Comparison of ENCODE assay signal across 8 cellular contexts in genomic region chr2:67397143-67397986, GRCh38. TPM values are rescaled to one million over a fixed set of nuclear protein-coding genes. Genes with fewer than 3 reads are reported as not detected.
DNase-seq lines count a peak whose midpoint lies in the region; ATAC-seq and TF ChIP-seq lines count a peak whose summit lies in the region.

ETAA1 (plus strand) TSS chr2:67397333; CDS start chr2:67397449, 116 bp downstream.

- H3K36me3 Mint-ChIP-seq in GM23338 (ENCODE audit: low read depth): peaks cover 13% of the 10 kb centered on the region; the same call in 2 of the 3 replicates
- no peaks in the 10 kb centered on the region for H3K36me3 Mint-ChIP-seq in natural killer cell

- H3K4me3 ChIP-seq in DOHH2 (ENCODE audit: low read length) (peak within 1 kb of the TSS; percentile 93), GM23338 (peak within 1 kb of the TSS; percentile 72), RWPE2 (ENCODE audit: severe bottlenecking) (peak within 1 kb of the TSS; percentile 63)

- DNase-seq in GM23338 (ENCODE audit: low spot score): peak; percentile 97
- DNase-seq in LoVo (ENCODE audit: low spot score): peak; percentile 89
- DNase-seq in RWPE2 (ENCODE audit: low spot score): peak; percentile 88
- peak; percentile 88 for DNase-seq in activated effector memory CD4-positive, alpha-beta T cell treated with Interleukin-2 at 50 U/mL for 16 hours
- DNase-seq in fibroblast of peridontal ligament (ENCODE audit: extremely low read depth): peak; percentile 85
- peak; percentile 94 for DNase-seq in natural killer cell
- DNase-seq in stimulated activated naive CD4-positive, alpha-beta T cell treated with Interleukin-2 at 50 U/mL for 16 hours (lab: John Stamatoyannopoulos, UW): peak; percentile 93

- H3K9me3 ChIP-seq in DOHH2 (ENCODE audit: control insufficient read depth, insufficient read depth, low read length) (no peaks in the 10 kb centered on the region), RWPE2 (ENCODE audit: severe bottlenecking) (no peaks in the 10 kb centered on the region)

- H3K27me3 ChIP-seq in DOHH2 (ENCODE audit: control insufficient read depth, low read length): no peaks in the 10 kb centered on the region
- no peaks in the 10 kb centered on the region for H3K27me3 ChIP-seq in GM23338 (ENCODE audit: insufficient read depth)
- no peaks in the 10 kb centered on the region for H3K27me3 ChIP-seq in RWPE2 (ENCODE audit: insufficient read depth, poor library complexity, severe bottlenecking)

- peak within 1 kb of the TSS; percentile 97 for H3K4me3 Mint-ChIP-seq in GM23338
- H3K4me3 Mint-ChIP-seq in natural killer cell: peak within 1 kb of the TSS; percentile 100

- intact Hi-C loops in natural killer cell (cut with micrococcal nuclease): no loop called here

- ATAC-seq in GM23338: peak; percentile 99
- ATAC-seq in RWPE2 (ENCODE audit: low read depth): peak; percentile 94
- ATAC-seq in natural killer cell: peak; percentile 98 to 100 (median 98)

- peak within 1 kb of the TSS; percentile 73 for H3K4me2 ChIP-seq in DOHH2 (ENCODE audit: low read length)
- H3K4me2 ChIP-seq in GM23338: peak within 1 kb of the TSS; percentile 75

- no peak for TF ChIP-seq CTCF in DOHH2 (IDR thresholded peaks at IDR 0.05; ENCODE audit: low read depth, low read length, poor library complexity, severe bottlenecking)
- no peak for TF ChIP-seq CTCF in GM23338 (conservative IDR thresholded peaks at IDR 0.05; ENCODE audit: low read depth in 2 of 2)
- TF ChIP-seq CTCF in RWPE2 (IDR thresholded peaks at IDR 0.05; ENCODE audit: poor library complexity, severe bottlenecking): no peak
- no peak for TF ChIP-seq CTCF in natural killer cell (IDR thresholded peaks at IDR 0.05)

- H3K9me3 Mint-ChIP-seq in GM23338 (no peaks in the 10 kb centered on the region), natural killer cell (no peaks in the 10 kb centered on the region)

- peak within 1 kb of the TSS; percentile 44; the same call in 1 of the 2 replicates for H2AFZ ChIP-seq in GM23338

- no peaks in the 10 kb centered on the region for H4K20me1 ChIP-seq in DOHH2 (ENCODE audit: control insufficient read depth, insufficient read depth, low read depth, low read length)
- no peaks in the 10 kb centered on the region for H4K20me1 ChIP-seq in GM23338 (replicated peaks; ENCODE audit: insufficient read depth)

- H3K27ac ChIP-seq in DOHH2 (ENCODE audit: low read depth, low read length) (peak within 1 kb of the TSS; percentile 64), GM23338 (ENCODE audit: low read depth) (peak within 1 kb of the TSS; percentile 89), RWPE2 (ENCODE audit: poor library complexity, severe bottlenecking) (peak within 1 kb of the TSS; percentile 87)

- H3F3A ChIP-seq in DOHH2 (ENCODE audit: control insufficient read depth, insufficient read depth) (no peaks in the 10 kb centered on the region; the same call in 1 of the 2 replicates), GM23338 (replicated peaks; ENCODE audit: low read depth) (no peaks in the 10 kb centered on the region)

- H3K4me1 Mint-ChIP-seq in GM23338: peaks cover 32% of the 10 kb centered on the region
- peaks cover 7 to 19% of the 10 kb centered on the region in 2 donors for H3K4me1 Mint-ChIP-seq in natural killer cell

- H3K4me1 ChIP-seq in DOHH2 (ENCODE audit: control insufficient read depth, low read length): peaks cover 27% of the 10 kb centered on the region
- peaks cover 17% of the 10 kb centered on the region; the same call in 1 of the 2 replicates for H3K4me1 ChIP-seq in GM23338 (ENCODE audit: insufficient read depth)
- peaks cover 63% of the 10 kb centered on the region for H3K4me1 ChIP-seq in RWPE2 (ENCODE audit: insufficient read depth, poor library complexity, severe bottlenecking)

- H3K27me3 Mint-ChIP-seq in GM23338 (ENCODE audit: insufficient read depth, low read depth, poor library complexity) (peaks cover 12% of the 10 kb centered on the region), natural killer cell (ENCODE audit: low read depth in 2 of 2) (no peaks in the 10 kb centered on the region)

- H3K36me3 ChIP-seq in DOHH2 (ENCODE audit: control insufficient read depth, low read length) (peaks cover 32% of the 10 kb centered on the region), GM23338 (ENCODE audit: insufficient read depth) (peaks cover 15% of the 10 kb centered on the region; the same call in 1 of the 2 replicates), RWPE2 (ENCODE audit: low read depth) (peaks cover 38% of the 10 kb centered on the region)

- H3K9me2 ChIP-seq in DOHH2 (replicated peaks; ENCODE audit: control insufficient read depth, low read length) (no peaks in the 10 kb centered on the region), GM23338 (ENCODE audit: insufficient read depth) (no peaks in the 10 kb centered on the region)

- peak within 1 kb of the TSS; percentile 99 for H3K27ac Mint-ChIP-seq in GM23338
- peak within 1 kb of the TSS; percentile 98 to 99 for H3K27ac Mint-ChIP-seq in natural killer cell

- H3K79me2 ChIP-seq in DOHH2 (ENCODE audit: control insufficient read depth, low read length) (peaks cover 38% of the 10 kb centered on the region), GM23338 (replicated peaks; ENCODE audit: insufficient read depth) (peaks cover 29% of the 10 kb centered on the region)

TF ChIP-seq in GM23338, 12 proteins besides CTCF, POLR2A, EP300 and RAD21 (continues in another document):
- TF ChIP-seq EZH2 (IDR thresholded peaks at IDR 0.05; ENCODE audit: low read depth, unreplicated experiment): no peak
- no peak for TF ChIP-seq JUNB (IDR thresholded peaks at IDR 0.05; ENCODE audit: unreplicated experiment)
- peak; percentile 92 for TF ChIP-seq POLR2AphosphoS5 (IDR thresholded peaks at IDR 0.05; ENCODE audit: low read depth)
- TF ChIP-seq CREB1 (CRISPR knock-in tag; IDR thresholded peaks at IDR 0.05; ENCODE audit: low read depth): no peak
- TF ChIP-seq ZNF114 (CRISPR knock-in tag; IDR thresholded peaks at IDR 0.05): no peak
- TF ChIP-seq NANOG (IDR thresholded peaks at IDR 0.05; ENCODE audit: borderline replicate concordance): peak; percentile 7; the same call in 1 of the 2 replicates
- TF ChIP-seq ETS1 (IDR thresholded peaks at IDR 0.05): 0 out of 2 replicates have a peak, but pooled peaks have one; percentile 23
- TF ChIP-seq ZNF331 (CRISPR knock-in tag; IDR thresholded peaks at IDR 0.05; ENCODE audit: low read depth): no peak
- no peak for TF ChIP-seq STAT1 (IDR thresholded peaks at IDR 0.05; ENCODE audit: unreplicated experiment)

RNA-seq across cellular contexts. Expression of gene ETAA1, which starts in this region (rescaled TPM):
- total RNA-seq in GM23338 (2014; rRNA removed; shearing (Covaris generic)): 45.5 and 48.2 TPM in 2 replicates
- polyA plus RNA-seq in GM23338 (2016; fragmentation: Nextera tagmentation; extraction: Ambion mirVana): 15.8 and 22.2 TPM in 2 replicates
- 10 to 100 TPM in 2 of 3 donors, 1 to 10 TPM in 1; 9.6 to 12.3 (median 10.3) TPM for total RNA-seq in natural killer cell

Comparison
In these comparisons a context has a peak if more than half of its experiments do, and no peak if none do; other contexts are left out.
1. Peak in every context shown above with its lines: DNase-seq, ATAC-seq, H3K4me3 ChIP-seq and H3K27ac ChIP-seq.